In the genomic region with DNA sequence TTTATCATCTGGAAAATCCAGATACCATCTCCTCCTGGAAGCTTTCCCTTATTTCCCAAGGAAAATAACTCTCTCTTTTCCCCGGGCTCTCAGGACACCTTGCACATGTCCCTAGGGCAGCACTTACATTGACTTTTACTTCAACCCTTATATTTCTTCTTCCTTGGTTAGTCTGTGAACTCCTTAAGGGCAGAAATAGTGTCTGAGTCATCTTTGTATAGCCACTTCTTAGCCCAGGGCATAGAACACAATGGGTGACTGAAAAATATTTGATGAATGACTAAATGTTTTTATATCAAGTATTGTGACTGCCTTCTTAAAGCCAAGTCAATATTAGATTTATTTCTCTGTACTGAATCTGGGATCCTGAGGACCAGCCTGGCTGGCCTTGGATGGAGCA, we compare ENCODE assay signal across 18 cellular contexts. TPM values are rescaled to one million over a fixed set of nuclear protein-coding genes. Genes with fewer than 3 reads are reported as not detected.
"Had no signal": no experiment of that assay in that cellular context is flagged by ENCODE, and none has a peak within 500 bp of the region (broad histone marks: within the 10 kb centered on the region; RNA-seq: fewer than 3 reads in every experiment).

No MANE protein-coding gene starts in this region.

- H3K9me3 Mint-ChIP-seq: T-helper 2 cell treated with Interferon-gamma antibody and Interleukin-4, amounts not matched to agents 5 μg/mL and 100 μg/mL, for 36 hours had no signal

- H3K9me3 ChIP-seq: thyroid gland had no signal

- ATAC-seq: activated T-cell treated with anti-CD3 and anti-CD28 coated beads, Interleukin-2, amount 50 U/mL, for 72 hours had no signal

- H3K4me3 Mint-ChIP-seq: activated CD4-positive, alpha-beta memory T cell treated with anti-CD3 and anti-CD28 coated beads for 36 hours; activated naive CD8-positive, alpha-beta T cell treated with anti-CD3 and anti-CD28 coated beads, Interleukin-2, amount 10 ng/mL, durations not matched to agents 7 days and 5 days; activated T-cell treated with anti-CD3 and anti-CD28 coated beads, Interleukin-2, amount 50 U/mL, for 72 hours; central memory CD8-positive, alpha-beta T cell; dendritic cell treated with granulocyte-macrophage colony-stimulating factor and Interleukin-4, amounts not matched to agents 40 ng/mL and 50 ng/mL, for 4 days; memory B cell; T-helper 2 cell treated with Interferon-gamma antibody and Interleukin-4, amounts not matched to agents 5 μg/mL and 100 μg/mL, for 36 hours had no signal

- H3K27ac ChIP-seq: skin epidermis, thyroid gland had no signal

- H3K36me3 ChIP-seq: thyroid gland had no signal

- H3K4me1 ChIP-seq: thyroid gland had no signal

- H3K27ac Mint-ChIP-seq: activated CD4-positive, alpha-beta memory T cell treated with anti-CD3 and anti-CD28 coated beads for 36 hours; activated naive CD8-positive, alpha-beta T cell treated with anti-CD3 and anti-CD28 coated beads, Interleukin-2, amount 10 ng/mL, durations not matched to agents 7 days and 5 days; activated T-cell treated with anti-CD3 and anti-CD28 coated beads, Interleukin-2, amount 50 U/mL, for 72 hours; dendritic cell treated with granulocyte-macrophage colony-stimulating factor and Interleukin-4, amounts not matched to agents 40 ng/mL and 50 ng/mL, for 4 days; memory B cell; T-helper 2 cell treated with Interferon-gamma antibody and Interleukin-4, amounts not matched to agents 5 μg/mL and 100 μg/mL, for 36 hours had no signal

- DNase-seq: activated CD4-positive, alpha-beta memory T cell treated with anti-CD3 and anti-CD28 coated beads for 36 hours; activated CD4-positive, CD25-positive, alpha-beta regulatory T cell treated with anti-CD3 and anti-CD28 coated beads, Interleukin-2, amount 50 U/mL, for 72 hours; activated gamma-delta T cell treated with Interleukin-2 at 50 U/mL for 16 hours; activated naive CD8-positive, alpha-beta T cell treated with anti-CD3 and anti-CD28 coated beads, Interleukin-2, amount 10 ng/mL, durations not matched to agents 7 days and 5 days; activated T-cell treated with anti-CD3 and anti-CD28 coated beads, Interleukin-2, amount 50 U/mL, for 72 hours; anterior cingulate cortex; retina; SW 1271; thyroid gland had no signal

- H3K4me3 ChIP-seq: skin epidermis, thyroid gland had no signal

- H3K36me3 Mint-ChIP-seq: activated CD4-positive, alpha-beta memory T cell treated with anti-CD3 and anti-CD28 coated beads for 36 hours; activated naive CD8-positive, alpha-beta T cell treated with anti-CD3 and anti-CD28 coated beads, Interleukin-2, amount 10 ng/mL, durations not matched to agents 7 days and 5 days had no signal

- H3K4me1 Mint-ChIP-seq: activated naive CD8-positive, alpha-beta T cell treated with anti-CD3 and anti-CD28 coated beads, Interleukin-2, amount 10 ng/mL, durations not matched to agents 7 days and 5 days; central memory CD8-positive, alpha-beta T cell; memory B cell had no signal

- H3K27me3 ChIP-seq: thyroid gland had no signal

RNA-seq across cellular contexts. Expression of a gene that starts 45.4 kb away (rescaled TPM):
- total RNA-seq: activated CD4-positive, alpha-beta memory T cell treated with anti-CD3 and anti-CD28 coated beads for 36 hours; activated naive CD8-positive, alpha-beta T cell treated with anti-CD3 and anti-CD28 coated beads, Interleukin-2, amount 10 ng/mL, durations not matched to agents 7 days and 5 days; activated T-cell treated with anti-CD3 and anti-CD28 coated beads, Interleukin-2, amount 50 U/mL, for 72 hours; mucosa of gallbladder; osteocyte; thyroid gland had no signal
- polyA plus RNA-seq: esophagus, neural cell had no signal
